Comparison of ENCODE assay signal across 28 cellular contexts in genomic region chr2:39171618-39172017, GRCh38.
"Had no signal": no experiment of that assay in that cellular context is flagged by ENCODE, and none has a peak within 500 bp of the region (broad histone marks: within the 10 kb centered on the region; RNA-seq: fewer than 3 reads in every experiment).

No MANE protein-coding gene starts in this region.

- H3K4me2 ChIP-seq: SK-N-SH had no signal

- H3K27me3 ChIP-seq: ascending aorta, cardiac muscle cell, SJSA1 had no signal

- H3K27ac Mint-ChIP-seq: activated CD4-positive, alpha-beta memory T cell treated with anti-CD3 and anti-CD28 coated beads for 36 hours; activated CD4-positive, alpha-beta T cell treated with anti-CD3 and anti-CD28 coated beads, Interleukin-2, amount 10 ng/mL, durations not matched to agents 7 days and 5 days; activated naive CD4-positive, alpha-beta T cell treated with anti-CD3 and anti-CD28 coated beads for 36 hours; activated naive CD4-positive, alpha-beta T cell treated with anti-CD3 and anti-CD28 coated beads, Interleukin-2, amount 50 U/mL, for 72 hours; activated T-cell treated with anti-CD3 and anti-CD28 coated beads, Interleukin-2, amount 50 U/mL, for 24 hours; activated T-helper 2 cell treated with anti-CD3 and anti-CD28 coated beads, Interferon-gamma antibody, Interleukin-2, Interleukin-4, amounts not matched to agents 10 μg/mL and 5 μg/mL and 100 μg/mL, durations not matched to agents 14 hours and 24 hours and 36 hours; T-helper 1 cell treated with Interleukin-12 subunit alpha and Interleukin-12 subunit beta and Interleukin-4 antibody, amounts not matched to agents 30 μg/mL and 1 μg/mL, for 36 hours had no signal

- H3K4me1 Mint-ChIP-seq: central memory CD8-positive, alpha-beta T cell had no signal

- H3K9ac ChIP-seq: SK-N-SH had no signal

- DNase-seq: activated CD4-positive, alpha-beta memory T cell treated with anti-CD3 and anti-CD28 coated beads for 36 hours; activated CD4-positive, alpha-beta T cell treated with anti-CD3 and anti-CD28 coated beads, Interleukin-2, amount 10 ng/mL, durations not matched to agents 7 days and 5 days; activated gamma-delta T cell treated with Interleukin-2 at 50 U/mL for 16 hours; activated naive CD4-positive, alpha-beta T cell treated with anti-CD3 and anti-CD28 coated beads for 36 hours; activated T-cell treated with anti-CD3 and anti-CD28 coated beads, Interleukin-2, amount 50 U/mL, for 24 hours; amygdala; Kasumi-1; KG1; MM.1S; MV-4-11; NCI-H1092; NCI-H1436 treated with DMSO at 0.1 percent for 48 hours; NCI-H1694 treated with DMSO at 0.1 percent for 48 hours; NCI-H2029; NCI-H345; NCI-H524 treated with DMSO at 0.1 percent for 48 hours; SHP77; SK-N-SH; T1000; WERI-Rb-1 had no signal

- H3K4me3 Mint-ChIP-seq: activated CD4-positive, alpha-beta memory T cell treated with anti-CD3 and anti-CD28 coated beads for 36 hours; activated CD4-positive, alpha-beta T cell treated with anti-CD3 and anti-CD28 coated beads, Interleukin-2, amount 10 ng/mL, durations not matched to agents 7 days and 5 days; activated naive CD4-positive, alpha-beta T cell treated with anti-CD3 and anti-CD28 coated beads for 36 hours; activated T-cell treated with anti-CD3 and anti-CD28 coated beads, Interleukin-2, amount 50 U/mL, for 24 hours; central memory CD8-positive, alpha-beta T cell; T-helper 1 cell treated with Interleukin-12 subunit alpha and Interleukin-12 subunit beta and Interleukin-4 antibody, amounts not matched to agents 30 μg/mL and 1 μg/mL, for 36 hours had no signal

- H3K4me3 ChIP-seq: ascending aorta, cardiac muscle cell, SJSA1 had no signal

- H3K4me1 ChIP-seq: SJSA1 had no signal

- H3K9me3 Mint-ChIP-seq: activated CD4-positive, alpha-beta memory T cell treated with anti-CD3 and anti-CD28 coated beads for 36 hours; activated CD4-positive, alpha-beta T cell treated with anti-CD3 and anti-CD28 coated beads, Interleukin-2, amount 10 ng/mL, durations not matched to agents 7 days and 5 days; activated naive CD4-positive, alpha-beta T cell treated with anti-CD3 and anti-CD28 coated beads for 36 hours; activated naive CD4-positive, alpha-beta T cell treated with anti-CD3 and anti-CD28 coated beads, Interleukin-2, amount 50 U/mL, for 72 hours; activated T-cell treated with anti-CD3 and anti-CD28 coated beads, Interleukin-2, amount 50 U/mL, for 24 hours; activated T-helper 2 cell treated with anti-CD3 and anti-CD28 coated beads, Interferon-gamma antibody, Interleukin-2, Interleukin-4, amounts not matched to agents 10 μg/mL and 5 μg/mL and 100 μg/mL, durations not matched to agents 14 hours and 24 hours and 36 hours; central memory CD8-positive, alpha-beta T cell; T-helper 1 cell treated with Interleukin-12 subunit alpha and Interleukin-12 subunit beta and Interleukin-4 antibody, amounts not matched to agents 30 μg/mL and 1 μg/mL, for 36 hours had no signal

- H3K36me3 ChIP-seq: ascending aorta, cardiac muscle cell, SJSA1, WERI-Rb-1 had no signal

- H3K27ac ChIP-seq: ascending aorta, cardiac muscle cell, SJSA1, WERI-Rb-1 had no signal

- H3K27me3 Mint-ChIP-seq: activated CD4-positive, alpha-beta memory T cell treated with anti-CD3 and anti-CD28 coated beads for 36 hours; activated CD4-positive, alpha-beta T cell treated with anti-CD3 and anti-CD28 coated beads, Interleukin-2, amount 10 ng/mL, durations not matched to agents 7 days and 5 days; activated T-cell treated with anti-CD3 and anti-CD28 coated beads, Interleukin-2, amount 50 U/mL, for 24 hours; central memory CD8-positive, alpha-beta T cell had no signal

- ATAC-seq: activated naive CD4-positive, alpha-beta T cell treated with anti-CD3 and anti-CD28 coated beads, Interleukin-2, amount 50 U/mL, for 72 hours; Panc1 had no signal

- H3K36me3 Mint-ChIP-seq: activated CD4-positive, alpha-beta memory T cell treated with anti-CD3 and anti-CD28 coated beads for 36 hours; activated naive CD4-positive, alpha-beta T cell treated with anti-CD3 and anti-CD28 coated beads, Interleukin-2, amount 50 U/mL, for 72 hours had no signal

- H3K9me3 ChIP-seq: ascending aorta, SJSA1, SK-N-SH had no signal
